In genomic region chr10:42899036-42899435, GRCh38 we compare ENCODE assay signal across 19 cellular contexts.
"Had no signal": no experiment of that assay in that cellular context is flagged by ENCODE, and none has a peak within 500 bp of the region (broad histone marks: within the 10 kb centered on the region; RNA-seq: fewer than 3 reads in every experiment).

No MANE protein-coding gene starts in this region.

- H3K27me3 ChIP-seq: hepatocyte had no signal

- H3K4me3 ChIP-seq: coronary artery, dorsolateral prefrontal cortex, esophagus muscularis mucosa, gastroesophageal sphincter, heart left ventricle, hepatocyte, left lung, lower lobe of right lung, mucosa of descending colon had no signal

- H2AFZ ChIP-seq: hepatocyte had no signal

- H3K4me3 Mint-ChIP-seq: mesothelial cell of epicardium, naive B cell had no signal

- H3K79me2 ChIP-seq: hepatocyte had no signal

- H3K36me3 Mint-ChIP-seq: mesothelial cell of epicardium had no signal

- H3K4me2 ChIP-seq: hepatocyte had no signal

- ATAC-seq: gastroesophageal sphincter, heart left ventricle, left cardiac atrium, left lung, left ventricle myocardium superior, mucosa of descending colon had no signal

- DNase-seq: dermis blood vessel endothelial cell; dorsolateral prefrontal cortex; effector CD4-positive, alpha-beta T cell; effector memory CD4-positive, alpha-beta T cell; foreskin keratinocyte; heart left ventricle; hypothalamus; left cardiac atrium; left lung; left ventricle myocardium superior; lower lobe of right lung; mesenchymal stem cell; mucosa of descending colon; naive B cell had no signal

- H3K9me3 ChIP-seq: lower lobe of right lung had no signal

- H3K27ac ChIP-seq: coronary artery, dorsolateral prefrontal cortex, esophagus muscularis mucosa, foreskin keratinocyte, gastroesophageal sphincter, heart left ventricle, hepatocyte, left lung, lower lobe of right lung had no signal

- H3K27ac Mint-ChIP-seq: mesothelial cell of epicardium, naive B cell had no signal

- H3K4me1 Mint-ChIP-seq: mesothelial cell of epicardium had no signal

- H3K4me1 ChIP-seq: esophagus muscularis mucosa, foreskin keratinocyte, gastroesophageal sphincter, left lung, lower lobe of right lung had no signal

- H3K36me3 ChIP-seq: gastroesophageal sphincter, heart left ventricle, left lung, lower lobe of right lung had no signal
